Comparison of ENCODE assay signal across 8 cellular contexts in genomic region chr10:43255644-43256431, GRCh38. TPM values are rescaled to one million over a fixed set of nuclear protein-coding genes. Genes with fewer than 3 reads are reported as not detected.
DNase-seq lines count a peak whose midpoint lies in the region; ATAC-seq lines count a peak whose summit lies in the region.

No MANE protein-coding gene starts in this region.

- no peaks in the 10 kb centered on the region for H3K27me3 ChIP-seq in right cardiac atrium (ENCODE audit: control insufficient read depth, insufficient read depth)

- no peaks in the 10 kb centered on the region for H3K9me3 ChIP-seq in right cardiac atrium (ENCODE audit: control insufficient read depth, low read length)

- H3K4me1 ChIP-seq in right cardiac atrium (ENCODE audit: control insufficient read depth, insufficient read depth, low read length), result no peaks in the 10 kb centered on the region

- POLR2A ChIA-PET in activated CD4-positive, alpha-beta memory T cell treated with anti-CD3 and anti-CD28 coated beads for 36 hours (lab: Charles Lee), result no interaction called here

- no peak overlapping the region for H3K4me3 ChIP-seq in right cardiac atrium (ENCODE audit: low read length)

- peak; percentile 50 for DNase-seq in NK-92 treated with Interleukin-12 subunit alpha and Interleukin-12 subunit beta, amount 100 ng/mL, for 24 hours (lab: John Stamatoyannopoulos, UW)
- DNase-seq in NK-92 (lab: John Stamatoyannopoulos, UW; ENCODE audit: unreplicated experiment), result no peak
- peak; percentile 27 for DNase-seq in KBM-7
- peak; percentile 54 for DNase-seq in activated CD4-positive, alpha-beta memory T cell treated with anti-CD3 and anti-CD28 coated beads for 36 hours
- DNase-seq in right cardiac atrium, result peak in 1 of 3 donors; percentile 42
- no peak for DNase-seq in stimulated activated naive B cell treated with anti-CD40 and anti-IgM and Interleukin-4, amounts not matched to agents 10 μg/mL and 1 μg/mL and 100 μg/mL, for 72 hours
- no peak for DNase-seq in HCEC 1CT

- H3K9me3 Mint-ChIP-seq in activated CD4-positive, alpha-beta memory T cell treated with anti-CD3 and anti-CD28 coated beads for 36 hours, result no peaks in the 10 kb centered on the region
- no peaks in the 10 kb centered on the region for H3K9me3 Mint-ChIP-seq in stimulated activated naive B cell treated with anti-CD40 and anti-IgM and Interleukin-4, amounts not matched to agents 10 μg/mL and 1 μg/mL and 100 μg/mL, for 72 hours

- ATAC-seq in GM19468 (IDR thresholded peaks at IDR 0.05; ENCODE audit: extremely low read depth, unreplicated experiment) (peak; percentile 29), right cardiac atrium (peak; percentile 12 to 25)
- ATAC-seq in stimulated activated naive B cell treated with anti-CD40 and anti-IgM and Interleukin-4, amounts not matched to agents 10 μg/mL and 1 μg/mL and 100 μg/mL, for 72 hours (replicated peaks), result peak; percentile 73 to 85

- CTCF ChIA-PET in activated CD4-positive, alpha-beta memory T cell treated with anti-CD3 and anti-CD28 coated beads for 36 hours (lab: Charles Lee), result interaction anchor here (0.6 to 3.4 kb wide), 8 partner anchors 7 to 86 kb away, joined by 3 to 21 read pairs (median 4); partner anchors contain the start of gene RASGEF1A

- intact Hi-C loops in activated CD4-positive, alpha-beta memory T cell treated with anti-CD3 and anti-CD28 coated beads for 36 hours (cut with micrococcal nuclease), result loop anchor here (5.0 kb wide), 1 partner anchor 54 kb away; no protein-coding TSS in a partner anchor
- intact Hi-C loops in right cardiac atrium (cut with DNase I), result no loop called here

- no peaks in the 10 kb centered on the region for H3K36me3 Mint-ChIP-seq in activated CD4-positive, alpha-beta memory T cell treated with anti-CD3 and anti-CD28 coated beads for 36 hours
- H3K36me3 Mint-ChIP-seq in stimulated activated naive B cell treated with anti-CD40 and anti-IgM and Interleukin-4, amounts not matched to agents 10 μg/mL and 1 μg/mL and 100 μg/mL, for 72 hours, result no peaks in the 10 kb centered on the region

- WGBS in right cardiac atrium, result 73% methylated on average over 9 of the region's 9 CpGs

- no peak overlapping the region for H3K27ac ChIP-seq in right cardiac atrium (ENCODE audit: low read length)

- no peaks in the 10 kb centered on the region for H3K27me3 Mint-ChIP-seq in activated CD4-positive, alpha-beta memory T cell treated with anti-CD3 and anti-CD28 coated beads for 36 hours
- peaks cover 8 to 25% of the 10 kb centered on the region in 2 donors for H3K27me3 Mint-ChIP-seq in stimulated activated naive B cell treated with anti-CD40 and anti-IgM and Interleukin-4, amounts not matched to agents 10 μg/mL and 1 μg/mL and 100 μg/mL, for 72 hours

- in situ Hi-C loops in KBM-7 (cut with MboI; ENCODE audit: low pct_unique_long_range_greater_than_20kb, low sequenced_read_pairs), result no loop called here

- H3K27ac Mint-ChIP-seq in activated CD4-positive, alpha-beta memory T cell treated with anti-CD3 and anti-CD28 coated beads for 36 hours, result no peak overlapping the region
- no peak overlapping the region for H3K27ac Mint-ChIP-seq in stimulated activated naive B cell treated with anti-CD40 and anti-IgM and Interleukin-4, amounts not matched to agents 10 μg/mL and 1 μg/mL and 100 μg/mL, for 72 hours

- H3K4me1 Mint-ChIP-seq in activated CD4-positive, alpha-beta memory T cell treated with anti-CD3 and anti-CD28 coated beads for 36 hours (ENCODE audit: low read depth), result peaks cover 7% of the 10 kb centered on the region
- peaks cover 8 to 12% of the 10 kb centered on the region in 2 donors for H3K4me1 Mint-ChIP-seq in stimulated activated naive B cell treated with anti-CD40 and anti-IgM and Interleukin-4, amounts not matched to agents 10 μg/mL and 1 μg/mL and 100 μg/mL, for 72 hours

- H3K4me3 Mint-ChIP-seq in activated CD4-positive, alpha-beta memory T cell treated with anti-CD3 and anti-CD28 coated beads for 36 hours, result no peak overlapping the region
- no peak overlapping the region for H3K4me3 Mint-ChIP-seq in stimulated activated naive B cell treated with anti-CD40 and anti-IgM and Interleukin-4, amounts not matched to agents 10 μg/mL and 1 μg/mL and 100 μg/mL, for 72 hours

RNA-seq across cellular contexts. Expression of gene RASGEF1A, which starts 11.0 kb away (rescaled TPM):
- total RNA-seq in activated CD4-positive, alpha-beta memory T cell treated with anti-CD3 and anti-CD28 coated beads for 36 hours, result 1 to 10 TPM; 1.2 to 1.9 TPM
- total RNA-seq in right cardiac atrium, result 1 to 10 TPM; 2.0 to 3.4 (median 3.0) TPM
- 1.6 TPM for polyA plus RNA-seq in right cardiac atrium

Comparison
In these comparisons a context has a peak if more than half of its experiments do, and no peak if none do; other contexts are left out.
1. DNase-seq: peak in NK-92 treated with Interleukin-12 subunit alpha and Interleukin-12 subunit beta, amount 100 ng/mL, for 24 hours (single experiment), KBM-7 (single experiment) and activated CD4-positive, alpha-beta memory T cell treated with anti-CD3 and anti-CD28 coated beads for 36 hours (single experiment); none in NK-92 (single experiment), stimulated activated naive B cell treated with anti-CD40 and anti-IgM and Interleukin-4, amounts not matched to agents 10 μg/mL and 1 μg/mL and 100 μg/mL, for 72 hours (single experiment) and HCEC 1CT (single experiment).
2. ATAC-seq: peak in every context shown above with its lines; median percentile 79 in stimulated activated naive B cell treated with anti-CD40 and anti-IgM and Interleukin-4, amounts not matched to agents 10 μg/mL and 1 μg/mL and 100 μg/mL, for 72 hours; 29 in GM19468; 18 in right cardiac atrium.